Comparison of ENCODE assay signal across 1 cellular context in the genomic region with DNA sequence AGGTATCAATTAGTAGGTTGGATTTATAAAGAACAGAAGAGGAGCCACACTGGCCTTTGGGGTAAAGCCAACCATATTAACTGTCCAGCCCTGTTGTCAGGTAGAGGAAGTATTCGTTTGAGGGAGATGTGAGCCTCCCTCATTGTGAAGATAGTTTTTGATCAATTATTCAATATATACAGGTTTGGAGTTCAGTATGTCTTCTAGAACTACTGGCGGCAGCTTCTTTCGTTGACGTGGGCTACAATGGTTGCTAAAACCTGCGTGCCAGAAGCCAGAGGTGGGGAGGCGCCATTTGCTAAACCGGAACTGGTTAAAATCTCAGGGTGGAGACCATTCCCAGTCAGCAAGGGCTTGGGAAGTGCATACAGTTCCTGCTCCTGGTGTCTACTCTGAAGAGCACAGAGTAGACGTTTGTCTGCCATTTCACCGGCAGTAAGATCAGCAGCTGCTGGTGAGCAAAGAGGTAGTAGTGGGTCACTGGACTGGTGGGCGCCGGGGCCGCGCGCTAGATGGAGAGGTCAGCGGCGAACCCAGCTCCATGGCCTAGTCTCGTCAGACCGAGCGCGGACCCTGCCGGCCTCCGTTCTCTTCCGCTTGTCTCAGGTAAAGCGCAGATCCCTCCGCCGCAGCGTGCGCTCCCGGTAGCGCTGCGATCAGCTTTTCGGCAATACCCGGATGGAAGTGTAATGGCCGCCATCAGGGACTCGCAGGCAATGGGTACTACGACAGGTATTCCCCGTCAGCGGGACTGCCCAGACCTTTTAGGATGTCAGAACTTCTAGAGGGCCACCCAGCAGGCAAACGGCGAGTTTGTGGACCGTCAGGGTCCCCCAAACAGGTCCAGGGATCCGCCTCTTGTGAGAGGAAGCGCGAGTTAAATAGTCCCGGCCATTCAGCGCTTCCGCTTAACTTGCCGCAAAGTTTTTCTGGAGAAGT.
TF ChIP-seq lines count a peak whose summit lies in the region.

A gene with protein sequence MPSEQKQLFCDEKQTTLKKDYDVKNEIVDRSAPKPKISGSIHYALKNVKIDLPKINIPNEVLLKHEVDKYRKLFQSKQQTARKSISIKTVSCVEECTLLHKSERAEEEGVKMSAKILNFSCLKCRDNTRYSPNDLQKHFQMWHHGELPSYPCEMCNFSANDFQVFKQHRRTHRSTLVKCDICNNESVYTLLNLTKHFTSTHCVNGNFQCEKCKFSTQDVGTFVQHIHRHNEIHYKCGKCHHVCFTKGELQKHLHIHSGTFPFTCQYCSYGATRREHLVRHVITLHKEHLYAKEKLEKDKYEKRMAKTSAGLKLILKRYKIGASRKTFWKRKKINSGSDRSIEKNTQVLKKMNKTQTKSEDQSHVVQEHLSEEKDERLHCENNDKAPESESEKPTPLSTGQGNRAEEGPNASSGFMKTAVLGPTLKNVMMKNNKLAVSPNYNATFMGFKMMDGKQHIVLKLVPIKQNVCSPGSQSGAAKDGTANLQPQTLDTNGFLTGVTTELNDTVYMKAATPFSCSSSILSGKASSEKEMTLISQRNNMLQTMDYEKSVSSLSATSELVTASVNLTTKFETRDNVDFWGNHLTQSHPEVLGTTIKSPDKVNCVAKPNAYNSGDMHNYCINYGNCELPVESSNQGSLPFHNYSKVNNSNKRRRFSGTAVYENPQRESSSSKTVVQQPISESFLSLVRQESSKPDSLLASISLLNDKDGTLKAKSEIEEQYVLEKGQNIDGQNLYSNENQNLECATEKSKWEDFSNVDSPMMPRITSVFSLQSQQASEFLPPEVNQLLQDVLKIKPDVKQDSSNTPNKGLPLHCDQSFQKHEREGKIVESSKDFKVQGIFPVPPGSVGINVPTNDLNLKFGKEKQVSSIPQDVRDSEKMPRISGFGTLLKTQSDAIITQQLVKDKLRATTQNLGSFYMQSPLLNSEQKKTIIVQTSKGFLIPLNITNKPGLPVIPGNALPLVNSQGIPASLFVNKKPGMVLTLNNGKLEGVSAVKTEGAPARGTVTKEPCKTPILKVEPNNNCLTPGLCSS (N-terminal part only) (plus strand): TSS at position 911 of the 939 bp plus-strand sequence. CDS start 26,026 bp downstream, outside the sequence.

TF ChIP-seq in Ishikawa, 13 proteins besides CTCF, POLR2A, EP300 and RAD21 (continued from another document):
- TF ChIP-seq, protein P1, sequence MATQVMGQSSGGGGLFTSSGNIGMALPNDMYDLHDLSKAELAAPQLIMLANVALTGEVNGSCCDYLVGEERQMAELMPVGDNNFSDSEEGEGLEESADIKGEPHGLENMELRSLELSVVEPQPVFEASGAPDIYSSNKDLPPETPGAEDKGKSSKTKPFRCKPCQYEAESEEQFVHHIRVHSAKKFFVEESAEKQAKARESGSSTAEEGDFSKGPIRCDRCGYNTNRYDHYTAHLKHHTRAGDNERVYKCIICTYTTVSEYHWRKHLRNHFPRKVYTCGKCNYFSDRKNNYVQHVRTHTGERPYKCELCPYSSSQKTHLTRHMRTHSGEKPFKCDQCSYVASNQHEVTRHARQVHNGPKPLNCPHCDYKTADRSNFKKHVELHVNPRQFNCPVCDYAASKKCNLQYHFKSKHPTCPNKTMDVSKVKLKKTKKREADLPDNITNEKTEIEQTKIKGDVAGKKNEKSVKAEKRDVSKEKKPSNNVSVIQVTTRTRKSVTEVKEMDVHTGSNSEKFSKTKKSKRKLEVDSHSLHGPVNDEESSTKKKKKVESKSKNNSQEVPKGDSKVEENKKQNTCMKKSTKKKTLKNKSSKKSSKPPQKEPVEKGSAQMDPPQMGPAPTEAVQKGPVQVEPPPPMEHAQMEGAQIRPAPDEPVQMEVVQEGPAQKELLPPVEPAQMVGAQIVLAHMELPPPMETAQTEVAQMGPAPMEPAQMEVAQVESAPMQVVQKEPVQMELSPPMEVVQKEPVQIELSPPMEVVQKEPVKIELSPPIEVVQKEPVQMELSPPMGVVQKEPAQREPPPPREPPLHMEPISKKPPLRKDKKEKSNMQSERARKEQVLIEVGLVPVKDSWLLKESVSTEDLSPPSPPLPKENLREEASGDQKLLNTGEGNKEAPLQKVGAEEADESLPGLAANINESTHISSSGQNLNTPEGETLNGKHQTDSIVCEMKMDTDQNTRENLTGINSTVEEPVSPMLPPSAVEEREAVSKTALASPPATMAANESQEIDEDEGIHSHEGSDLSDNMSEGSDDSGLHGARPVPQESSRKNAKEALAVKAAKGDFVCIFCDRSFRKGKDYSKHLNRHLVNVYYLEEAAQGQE (IDR thresholded peaks at IDR 0.05; ENCODE audit: low read depth) = no peak
- no peak for TF ChIP-seq ZBTB7A (IDR thresholded peaks at IDR 0.05; ENCODE audit: low read depth)
- TF ChIP-seq CEBPB (IDR thresholded peaks at IDR 0.05) = no peak
- TF ChIP-seq TCF12 (IDR thresholded peaks at IDR 0.05; ENCODE audit: low read depth) = peak; percentile 57
- TF ChIP-seq YY1 (IDR thresholded peaks at IDR 0.05; ENCODE audit: low read depth) = peak; percentile 98
- no peak for TF ChIP-seq EGR1 (IDR thresholded peaks at IDR 0.05)
- TF ChIP-seq FOXM1 (IDR thresholded peaks at IDR 0.05; ENCODE audit: borderline replicate concordance, low read depth) = no peak; the same call in 1 of the 2 replicates
